In the genomic region with DNA sequence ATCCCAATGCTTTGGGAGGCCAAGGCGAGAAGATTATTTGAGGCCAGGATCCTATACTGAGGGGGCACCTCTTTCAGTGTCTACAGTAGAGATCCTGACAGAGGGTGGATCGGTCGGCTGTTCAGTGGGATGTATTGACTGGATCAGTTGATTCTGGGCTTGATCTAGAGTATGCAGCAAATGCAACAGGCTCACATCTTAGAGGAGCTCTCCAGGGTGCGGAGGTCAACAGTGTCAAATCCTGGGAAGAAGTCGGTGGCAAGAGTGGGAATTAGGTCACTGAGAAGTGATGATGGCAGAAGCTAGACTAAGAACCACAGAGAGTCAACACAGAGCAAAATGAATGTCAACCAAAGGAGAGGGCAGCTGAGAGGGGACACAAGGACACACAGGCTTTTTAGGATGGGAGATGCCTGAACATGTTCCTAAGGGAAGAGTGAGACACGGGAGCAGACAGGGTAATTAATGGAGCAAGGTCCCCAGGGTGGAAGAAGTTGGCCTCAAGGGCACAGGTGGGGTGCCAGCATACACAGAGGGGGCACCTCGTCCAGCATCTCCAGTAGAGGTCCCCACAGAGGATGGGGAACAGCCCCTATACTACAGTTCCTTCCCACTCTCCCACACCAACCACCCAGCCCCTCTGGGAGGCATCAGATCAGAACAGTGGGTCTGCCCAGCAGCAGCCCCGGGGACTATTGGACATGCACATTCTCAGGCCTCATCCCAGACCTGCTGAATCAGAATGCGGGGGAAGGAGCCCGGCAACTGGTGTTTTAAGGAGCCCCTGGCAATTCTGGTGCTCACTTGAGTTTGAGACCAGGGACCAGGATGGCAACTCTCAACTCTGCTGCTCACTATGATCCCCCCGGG, we compare ENCODE assay signal across 2 cellular contexts.
TF ChIP-seq lines count a peak whose summit lies in the region.

No MANE protein-coding gene starts in this region.

TF ChIP-seq in A549, 52 proteins besides CTCF, POLR2A, EP300 and RAD21 (continued from another document):
- TF ChIP-seq FOSB (CRISPR knock-in tag; IDR thresholded peaks at IDR 0.05) (no peak), CBX8 (IDR thresholded peaks at IDR 0.05) (no peak), EHMT2 (IDR thresholded peaks at IDR 0.05; ENCODE audit: low read depth) (no peak), MAFK (IDR thresholded peaks at IDR 0.05; ENCODE audit: partially characterized antibody) (no peak), JUNB (IDR thresholded peaks at IDR 0.05) (no peak), ESRRA (IDR thresholded peaks at IDR 0.05; ENCODE audit: borderline replicate concordance, low read length) (no peak), RNF2 (IDR thresholded peaks at IDR 0.05; ENCODE audit: borderline replicate concordance, low read depth) (no peak), HOXA7 (CRISPR knock-in tag; IDR thresholded peaks at IDR 0.05) (no peak), SMC3 (IDR thresholded peaks at IDR 0.05) (no peak), BHLHE40 (IDR thresholded peaks at IDR 0.05; ENCODE audit: low read depth, low read length) (no peak), EHF (CRISPR knock-in tag; IDR thresholded peaks at IDR 0.05) (no peak), NFE2L2 (conservative IDR thresholded peaks at IDR 0.05; ENCODE audit: low read length) (no peak), CHD4 (IDR thresholded peaks at IDR 0.05; ENCODE audit: borderline replicate concordance) (no peak), TFCP2L1 (CRISPR knock-in tag; IDR thresholded peaks at IDR 0.05) (no peak), ZC3H11A (IDR thresholded peaks at IDR 0.05) (no peak)
- TF ChIP-seq, protein P1, sequence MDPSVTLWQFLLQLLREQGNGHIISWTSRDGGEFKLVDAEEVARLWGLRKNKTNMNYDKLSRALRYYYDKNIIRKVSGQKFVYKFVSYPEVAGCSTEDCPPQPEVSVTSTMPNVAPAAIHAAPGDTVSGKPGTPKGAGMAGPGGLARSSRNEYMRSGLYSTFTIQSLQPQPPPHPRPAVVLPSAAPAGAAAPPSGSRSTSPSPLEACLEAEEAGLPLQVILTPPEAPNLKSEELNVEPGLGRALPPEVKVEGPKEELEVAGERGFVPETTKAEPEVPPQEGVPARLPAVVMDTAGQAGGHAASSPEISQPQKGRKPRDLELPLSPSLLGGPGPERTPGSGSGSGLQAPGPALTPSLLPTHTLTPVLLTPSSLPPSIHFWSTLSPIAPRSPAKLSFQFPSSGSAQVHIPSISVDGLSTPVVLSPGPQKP (IDR thresholded peaks at IDR 0.05; ENCODE audit: low read depth, low read length): no peak
- TF ChIP-seq, protein P2, sequence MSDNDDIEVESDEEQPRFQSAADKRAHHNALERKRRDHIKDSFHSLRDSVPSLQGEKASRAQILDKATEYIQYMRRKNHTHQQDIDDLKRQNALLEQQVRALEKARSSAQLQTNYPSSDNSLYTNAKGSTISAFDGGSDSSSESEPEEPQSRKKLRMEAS (IDR thresholded peaks at IDR 0.05): no peak
- TF ChIP-seq, protein P3, sequence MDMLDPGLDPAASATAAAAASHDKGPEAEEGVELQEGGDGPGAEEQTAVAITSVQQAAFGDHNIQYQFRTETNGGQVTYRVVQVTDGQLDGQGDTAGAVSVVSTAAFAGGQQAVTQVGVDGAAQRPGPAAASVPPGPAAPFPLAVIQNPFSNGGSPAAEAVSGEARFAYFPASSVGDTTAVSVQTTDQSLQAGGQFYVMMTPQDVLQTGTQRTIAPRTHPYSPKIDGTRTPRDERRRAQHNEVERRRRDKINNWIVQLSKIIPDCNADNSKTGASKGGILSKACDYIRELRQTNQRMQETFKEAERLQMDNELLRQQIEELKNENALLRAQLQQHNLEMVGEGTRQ (IDR thresholded peaks at IDR 0.05): no peak
TF ChIP-seq in A549: peak in this region for 0.

TF ChIP-seq in HEK293, 187 proteins besides CTCF, POLR2A, EP300 and RAD21 (continued from another document):
- TF ChIP-seq, protein P4, sequence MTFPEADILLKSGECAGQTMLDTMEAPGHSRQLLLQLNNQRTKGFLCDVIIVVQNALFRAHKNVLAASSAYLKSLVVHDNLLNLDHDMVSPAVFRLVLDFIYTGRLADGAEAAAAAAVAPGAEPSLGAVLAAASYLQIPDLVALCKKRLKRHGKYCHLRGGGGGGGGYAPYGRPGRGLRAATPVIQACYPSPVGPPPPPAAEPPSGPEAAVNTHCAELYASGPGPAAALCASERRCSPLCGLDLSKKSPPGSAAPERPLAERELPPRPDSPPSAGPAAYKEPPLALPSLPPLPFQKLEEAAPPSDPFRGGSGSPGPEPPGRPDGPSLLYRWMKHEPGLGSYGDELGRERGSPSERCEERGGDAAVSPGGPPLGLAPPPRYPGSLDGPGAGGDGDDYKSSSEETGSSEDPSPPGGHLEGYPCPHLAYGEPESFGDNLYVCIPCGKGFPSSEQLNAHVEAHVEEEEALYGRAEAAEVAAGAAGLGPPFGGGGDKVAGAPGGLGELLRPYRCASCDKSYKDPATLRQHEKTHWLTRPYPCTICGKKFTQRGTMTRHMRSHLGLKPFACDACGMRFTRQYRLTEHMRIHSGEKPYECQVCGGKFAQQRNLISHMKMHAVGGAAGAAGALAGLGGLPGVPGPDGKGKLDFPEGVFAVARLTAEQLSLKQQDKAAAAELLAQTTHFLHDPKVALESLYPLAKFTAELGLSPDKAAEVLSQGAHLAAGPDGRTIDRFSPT (tag by site-specific recombination; IDR thresholded peaks at IDR 0.05): 0 out of 2 replicates have a peak, but pooled peaks have one; percentile 44
- TF ChIP-seq, protein P5, sequence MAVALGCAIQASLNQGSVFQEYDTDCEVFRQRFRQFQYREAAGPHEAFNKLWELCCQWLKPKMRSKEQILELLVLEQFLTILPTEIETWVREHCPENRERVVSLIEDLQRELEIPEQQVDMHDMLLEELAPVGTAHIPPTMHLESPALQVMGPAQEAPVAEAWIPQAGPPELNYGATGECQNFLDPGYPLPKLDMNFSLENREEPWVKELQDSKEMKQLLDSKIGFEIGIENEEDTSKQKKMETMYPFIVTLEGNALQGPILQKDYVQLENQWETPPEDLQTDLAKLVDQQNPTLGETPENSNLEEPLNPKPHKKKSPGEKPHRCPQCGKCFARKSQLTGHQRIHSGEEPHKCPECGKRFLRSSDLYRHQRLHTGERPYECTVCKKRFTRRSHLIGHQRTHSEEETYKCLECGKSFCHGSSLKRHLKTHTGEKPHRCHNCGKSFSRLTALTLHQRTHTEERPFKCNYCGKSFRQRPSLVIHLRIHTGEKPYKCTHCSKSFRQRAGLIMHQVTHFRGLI (tag by site-specific recombination; IDR thresholded peaks at IDR 0.05): no peak
- TF ChIP-seq, protein P6, sequence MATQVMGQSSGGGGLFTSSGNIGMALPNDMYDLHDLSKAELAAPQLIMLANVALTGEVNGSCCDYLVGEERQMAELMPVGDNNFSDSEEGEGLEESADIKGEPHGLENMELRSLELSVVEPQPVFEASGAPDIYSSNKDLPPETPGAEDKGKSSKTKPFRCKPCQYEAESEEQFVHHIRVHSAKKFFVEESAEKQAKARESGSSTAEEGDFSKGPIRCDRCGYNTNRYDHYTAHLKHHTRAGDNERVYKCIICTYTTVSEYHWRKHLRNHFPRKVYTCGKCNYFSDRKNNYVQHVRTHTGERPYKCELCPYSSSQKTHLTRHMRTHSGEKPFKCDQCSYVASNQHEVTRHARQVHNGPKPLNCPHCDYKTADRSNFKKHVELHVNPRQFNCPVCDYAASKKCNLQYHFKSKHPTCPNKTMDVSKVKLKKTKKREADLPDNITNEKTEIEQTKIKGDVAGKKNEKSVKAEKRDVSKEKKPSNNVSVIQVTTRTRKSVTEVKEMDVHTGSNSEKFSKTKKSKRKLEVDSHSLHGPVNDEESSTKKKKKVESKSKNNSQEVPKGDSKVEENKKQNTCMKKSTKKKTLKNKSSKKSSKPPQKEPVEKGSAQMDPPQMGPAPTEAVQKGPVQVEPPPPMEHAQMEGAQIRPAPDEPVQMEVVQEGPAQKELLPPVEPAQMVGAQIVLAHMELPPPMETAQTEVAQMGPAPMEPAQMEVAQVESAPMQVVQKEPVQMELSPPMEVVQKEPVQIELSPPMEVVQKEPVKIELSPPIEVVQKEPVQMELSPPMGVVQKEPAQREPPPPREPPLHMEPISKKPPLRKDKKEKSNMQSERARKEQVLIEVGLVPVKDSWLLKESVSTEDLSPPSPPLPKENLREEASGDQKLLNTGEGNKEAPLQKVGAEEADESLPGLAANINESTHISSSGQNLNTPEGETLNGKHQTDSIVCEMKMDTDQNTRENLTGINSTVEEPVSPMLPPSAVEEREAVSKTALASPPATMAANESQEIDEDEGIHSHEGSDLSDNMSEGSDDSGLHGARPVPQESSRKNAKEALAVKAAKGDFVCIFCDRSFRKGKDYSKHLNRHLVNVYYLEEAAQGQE (tag by site-specific recombination; IDR thresholded peaks at IDR 0.05): peak; percentile 83
- TF ChIP-seq, protein P7, sequence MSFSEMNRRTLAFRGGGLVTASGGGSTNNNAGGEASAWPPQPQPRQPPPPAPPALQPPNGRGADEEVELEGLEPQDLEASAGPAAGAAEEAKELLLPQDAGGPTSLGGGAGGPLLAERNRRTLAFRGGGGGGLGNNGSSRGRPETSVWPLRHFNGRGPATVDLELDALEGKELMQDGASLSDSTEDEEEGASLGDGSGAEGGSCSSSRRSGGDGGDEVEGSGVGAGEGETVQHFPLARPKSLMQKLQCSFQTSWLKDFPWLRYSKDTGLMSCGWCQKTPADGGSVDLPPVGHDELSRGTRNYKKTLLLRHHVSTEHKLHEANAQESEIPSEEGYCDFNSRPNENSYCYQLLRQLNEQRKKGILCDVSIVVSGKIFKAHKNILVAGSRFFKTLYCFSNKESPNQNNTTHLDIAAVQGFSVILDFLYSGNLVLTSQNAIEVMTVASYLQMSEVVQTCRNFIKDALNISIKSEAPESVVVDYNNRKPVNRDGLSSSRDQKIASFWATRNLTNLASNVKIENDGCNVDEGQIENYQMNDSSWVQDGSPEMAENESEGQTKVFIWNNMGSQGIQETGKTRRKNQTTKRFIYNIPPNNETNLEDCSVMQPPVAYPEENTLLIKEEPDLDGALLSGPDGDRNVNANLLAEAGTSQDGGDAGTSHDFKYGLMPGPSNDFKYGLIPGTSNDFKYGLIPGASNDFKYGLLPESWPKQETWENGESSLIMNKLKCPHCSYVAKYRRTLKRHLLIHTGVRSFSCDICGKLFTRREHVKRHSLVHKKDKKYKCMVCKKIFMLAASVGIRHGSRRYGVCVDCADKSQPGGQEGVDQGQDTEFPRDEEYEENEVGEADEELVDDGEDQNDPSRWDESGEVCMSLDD (tag by site-specific recombination; IDR thresholded peaks at IDR 0.05): no peak
- TF ChIP-seq ZBTB17 (tag by site-specific recombination; IDR thresholded peaks at IDR 0.05): peak; percentile 69
- TF ChIP-seq ZBTB20 (tag by site-specific recombination; IDR thresholded peaks at IDR 0.05): no peak
- TF ChIP-seq ZIC2 (tag by site-specific recombination; IDR thresholded peaks at IDR 0.05): peak; percentile 64
- TF ChIP-seq, protein P8, sequence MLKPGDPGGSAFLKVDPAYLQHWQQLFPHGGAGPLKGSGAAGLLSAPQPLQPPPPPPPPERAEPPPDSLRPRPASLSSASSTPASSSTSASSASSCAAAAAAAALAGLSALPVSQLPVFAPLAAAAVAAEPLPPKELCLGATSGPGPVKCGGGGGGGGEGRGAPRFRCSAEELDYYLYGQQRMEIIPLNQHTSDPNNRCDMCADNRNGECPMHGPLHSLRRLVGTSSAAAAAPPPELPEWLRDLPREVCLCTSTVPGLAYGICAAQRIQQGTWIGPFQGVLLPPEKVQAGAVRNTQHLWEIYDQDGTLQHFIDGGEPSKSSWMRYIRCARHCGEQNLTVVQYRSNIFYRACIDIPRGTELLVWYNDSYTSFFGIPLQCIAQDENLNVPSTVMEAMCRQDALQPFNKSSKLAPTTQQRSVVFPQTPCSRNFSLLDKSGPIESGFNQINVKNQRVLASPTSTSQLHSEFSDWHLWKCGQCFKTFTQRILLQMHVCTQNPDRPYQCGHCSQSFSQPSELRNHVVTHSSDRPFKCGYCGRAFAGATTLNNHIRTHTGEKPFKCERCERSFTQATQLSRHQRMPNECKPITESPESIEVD (tag by site-specific recombination; IDR thresholded peaks at IDR 0.05): no peak
- no peak for TF ChIP-seq ZNF707 (tag by site-specific recombination; IDR thresholded peaks at IDR 0.05)
- no peak for TF ChIP-seq KLF16 (tag by site-specific recombination; IDR thresholded peaks at IDR 0.05)
- TF ChIP-seq, protein P9, sequence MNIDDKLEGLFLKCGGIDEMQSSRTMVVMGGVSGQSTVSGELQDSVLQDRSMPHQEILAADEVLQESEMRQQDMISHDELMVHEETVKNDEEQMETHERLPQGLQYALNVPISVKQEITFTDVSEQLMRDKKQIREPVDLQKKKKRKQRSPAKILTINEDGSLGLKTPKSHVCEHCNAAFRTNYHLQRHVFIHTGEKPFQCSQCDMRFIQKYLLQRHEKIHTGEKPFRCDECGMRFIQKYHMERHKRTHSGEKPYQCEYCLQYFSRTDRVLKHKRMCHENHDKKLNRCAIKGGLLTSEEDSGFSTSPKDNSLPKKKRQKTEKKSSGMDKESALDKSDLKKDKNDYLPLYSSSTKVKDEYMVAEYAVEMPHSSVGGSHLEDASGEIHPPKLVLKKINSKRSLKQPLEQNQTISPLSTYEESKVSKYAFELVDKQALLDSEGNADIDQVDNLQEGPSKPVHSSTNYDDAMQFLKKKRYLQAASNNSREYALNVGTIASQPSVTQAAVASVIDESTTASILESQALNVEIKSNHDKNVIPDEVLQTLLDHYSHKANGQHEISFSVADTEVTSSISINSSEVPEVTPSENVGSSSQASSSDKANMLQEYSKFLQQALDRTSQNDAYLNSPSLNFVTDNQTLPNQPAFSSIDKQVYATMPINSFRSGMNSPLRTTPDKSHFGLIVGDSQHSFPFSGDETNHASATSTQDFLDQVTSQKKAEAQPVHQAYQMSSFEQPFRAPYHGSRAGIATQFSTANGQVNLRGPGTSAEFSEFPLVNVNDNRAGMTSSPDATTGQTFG (tag by site-specific recombination; IDR thresholded peaks at IDR 0.05; ENCODE audit: borderline replicate concordance): no peak
- TF ChIP-seq ZNF292 (tag by site-specific recombination; IDR thresholded peaks at IDR 0.05; ENCODE audit: borderline replicate concordance, low read depth): no peak
- TF ChIP-seq ZNF521 (tag by site-specific recombination; IDR thresholded peaks at IDR 0.05): no peak
- no peak for TF ChIP-seq ZNF37A (tag by site-specific recombination; IDR thresholded peaks at IDR 0.05)
- TF ChIP-seq HOXC10 (CRISPR knock-in tag; IDR thresholded peaks at IDR 0.05): no peak
- TF ChIP-seq ZNF16 (tag by site-specific recombination; IDR thresholded peaks at IDR 0.05; ENCODE audit: low read depth): no peak
- TF ChIP-seq SCRT2 (tag by site-specific recombination; IDR thresholded peaks at IDR 0.05): peak; percentile 51
